ENCODE assay signal across 9 cellular contexts in genomic region chr17:7651959-7652658, GRCh38. TPM values are rescaled to one million over a fixed set of nuclear protein-coding genes. Genes with fewer than 3 reads are reported as not detected.
A peak's percentile ranks its signal among the peaks of the same experiment; 100 is the strongest.
DNase-seq lines count a peak whose midpoint lies in the region; ATAC-seq, FAIRE-seq and TF ChIP-seq lines count a peak whose summit lies in the region.
"Had no signal": no experiment of that assay in that cellular context is flagged by ENCODE, and none has a peak within 500 bp of the region (broad histone marks: within the 10 kb centered on the region; RNA-seq: fewer than 3 reads in every experiment).

No MANE protein-coding gene starts in this region.

- intact Hi-C loops in CD4-positive, alpha-beta memory T cell (cut with micrococcal nuclease), result no loop called here
- intact Hi-C loops in right cardiac atrium (cut with DNase I), result no loop called here
- intact Hi-C loops in psoas muscle (cut with DNase I), result no loop called here

- FAIRE-seq in small intestine (lab: Jason Lieb, UNC), result no peak

- WGBS in right cardiac atrium, result 16% methylated on average over 22 of the region's 22 CpGs
- 21 to 28% (median 26%) methylated on average over 19 to 22 of the region's 22 CpGs for WGBS in psoas muscle, 3 donors
- 12 to 25% (median 22%) methylated on average over 16 to 22 of the region's 22 CpGs for WGBS in small intestine, 3 donors

- peaks cover 10 to 16% (median 13%) of the 10 kb centered on the region in 4 donors for H3K4me1 Mint-ChIP-seq in CD4-positive, alpha-beta memory T cell

- no peak overlapping the region for H3K9ac ChIP-seq in NT2/D1 (ENCODE audit: insufficient read length, low read depth)

- DNase-seq in CD4-positive, alpha-beta memory T cell, result no peak
- no peak for DNase-seq in NT2/D1 (ENCODE audit: low read depth, low spot score)
- DNase-seq in right cardiac atrium, result no peak
- no peak for DNase-seq in psoas muscle
- DNase-seq in small intestine, result no peak
- DNase-seq in dedifferentiated amniotic fluid mesenchymal stem cell (ENCODE audit: extremely low spot score), result no peak
- no peak for DNase-seq in foreskin melanocyte
- no peak for DNase-seq in cortex of kidney (lab: John Stamatoyannopoulos, UW)
- DNase-seq: SHP77 treated with DMSO at 0.1 percent for 48 hours had no signal

- TF ChIP-seq CTCF in psoas muscle (IDR thresholded peaks at IDR 0.05), result no peak

- H3K4me1 ChIP-seq in CD4-positive, alpha-beta memory T cell (ENCODE audit: insufficient read depth, low read length), result peaks cover 20% of the 10 kb centered on the region
- H3K4me1 ChIP-seq in NT2/D1 (ENCODE audit: insufficient read depth, insufficient read length) (peaks cover 9% of the 10 kb centered on the region), right cardiac atrium (ENCODE audit: control insufficient read depth, insufficient read depth, low read length) (peaks cover 2% of the 10 kb centered on the region), psoas muscle (peaks cover 14% of the 10 kb centered on the region), small intestine (ENCODE audit: control insufficient read depth in 2 of 2, insufficient read depth in 1 of 2, low read depth in 1 of 2, low read length in 1 of 2) (no peaks in the 10 kb centered on the region)

- no peak overlapping the region for H3K27ac Mint-ChIP-seq in CD4-positive, alpha-beta memory T cell

- POLR2A ChIA-PET in CD4-positive, alpha-beta memory T cell (lab: Charles Lee; ENCODE audit: partially characterized antibody), result interaction anchor here (1.5 to 2.6 kb wide), 3 partner anchors 24 to 37 kb away, joined by 9 to 55 read pairs (median 11); partner anchors contain the start of genes FXR2, SAT2, TP53 and WRAP53

- H3K36me3 ChIP-seq in CD4-positive, alpha-beta memory T cell (ENCODE audit: insufficient read depth, low read length), result no peaks in the 10 kb centered on the region
- H3K36me3 ChIP-seq in NT2/D1 (ENCODE audit: insufficient read depth, insufficient read length, low read length) (no peaks in the 10 kb centered on the region), psoas muscle (ENCODE audit: insufficient read depth in 1 of 2, low read depth in 1 of 2) (no peaks in the 10 kb centered on the region), small intestine (ENCODE audit: control insufficient read depth in 2 of 2, insufficient read depth in 2 of 2, low read length in 2 of 2) (no peaks in the 10 kb centered on the region)

- no peak for ATAC-seq in right cardiac atrium
- no peak for ATAC-seq in psoas muscle

- peaks cover 13% of the 10 kb centered on the region for H3K27me3 ChIP-seq in CD4-positive, alpha-beta memory T cell (ENCODE audit: insufficient read depth, low read length)
- H3K27me3 ChIP-seq in NT2/D1 (ENCODE audit: insufficient read depth, insufficient read length) (peaks cover 22% of the 10 kb centered on the region), right cardiac atrium (ENCODE audit: control insufficient read depth, insufficient read depth) (no peaks in the 10 kb centered on the region), psoas muscle (ENCODE audit: insufficient read depth in 3 of 3, low read length in 2 of 3) (peaks cover 0 to 56% (median 10%) of the 10 kb centered on the region in 3 donors), small intestine (ENCODE audit: control insufficient read depth in 2 of 2, insufficient read depth in 2 of 2, low read length in 2 of 2) (peaks cover 0 to 7% of the 10 kb centered on the region in 2 donors)

- no peaks in the 10 kb centered on the region for H3K9me3 ChIP-seq in CD4-positive, alpha-beta memory T cell (ENCODE audit: control insufficient read depth in 1 of 2, low read length in 2 of 2)
- H3K9me3 ChIP-seq in NT2/D1 (ENCODE audit: insufficient read depth, low read length) (no peaks in the 10 kb centered on the region), right cardiac atrium (ENCODE audit: control insufficient read depth, low read length) (no peaks in the 10 kb centered on the region), psoas muscle (no peaks in the 10 kb centered on the region), small intestine (ENCODE audit: control insufficient read depth, low read depth) (no peaks in the 10 kb centered on the region)

- no peaks in the 10 kb centered on the region for H3K36me3 Mint-ChIP-seq in CD4-positive, alpha-beta memory T cell

- CTCF ChIA-PET in CD4-positive, alpha-beta memory T cell (lab: Charles Lee; ENCODE audit: partially characterized antibody), result interaction anchor here (0.7 to 2.5 kb wide), 5 partner anchors 21 to 67 kb away, joined by 3 to 6 read pairs (median 4); partner anchors contain the start of genes FXR2, TP53 and WRAP53

- no peak overlapping the region for H3K4me3 ChIP-seq in CD4-positive, alpha-beta memory T cell (ENCODE audit: low read length in 2 of 2)
- H3K4me3 ChIP-seq in NT2/D1 (ENCODE audit: insufficient read length, low read depth) (peak overlapping the region; percentile 59), right cardiac atrium (ENCODE audit: low read length) (peak overlapping the region; percentile 62), psoas muscle (peak overlapping the region; percentile 67), small intestine (ENCODE audit: low read depth in 1 of 2, low read length in 2 of 2) (no peak overlapping the region)

- no peak overlapping the region for H3K27ac ChIP-seq in CD4-positive, alpha-beta memory T cell (ENCODE audit: low read depth, low read length)
- no peak overlapping the region for H3K27ac ChIP-seq in right cardiac atrium (ENCODE audit: low read length)
- no peak overlapping the region for H3K27ac ChIP-seq in psoas muscle
- H3K27ac ChIP-seq in small intestine (ENCODE audit: low read depth in 1 of 2, low read length in 1 of 2), result no peak overlapping the region

- peaks cover 0 to 4% (median 0%) of the 10 kb centered on the region in 8 donors for H3K9me3 Mint-ChIP-seq in CD4-positive, alpha-beta memory T cell

- peak overlapping the region in 7 of 8 donors; percentile 42 to 73 (median 63) for H3K4me3 Mint-ChIP-seq in CD4-positive, alpha-beta memory T cell

- peaks cover 12 to 25% of the 10 kb centered on the region in 2 donors for H3K27me3 Mint-ChIP-seq in CD4-positive, alpha-beta memory T cell

RNA-seq across cellular contexts. Expression of gene ATP1B2, which starts 1.4 kb away (rescaled TPM):
- total RNA-seq in CD4-positive, alpha-beta memory T cell, result under 1 TPM; 0.22 to 0.52 TPM
- polyA plus RNA-seq in CD4-positive, alpha-beta memory T cell, result not detected
- total RNA-seq in right cardiac atrium, result 10 to 100 TPM in 1 of 4 donors, 1 to 10 TPM in 3; 3.1 to 10.2 (median 5.3) TPM
- polyA plus RNA-seq in right cardiac atrium, result 2.8 TPM
- total RNA-seq in psoas muscle, result 1 to 10 TPM in 2 of 4 donors, under 1 TPM in 2; 0.78 to 5.7 (median 1.3) TPM
- 1 to 10 TPM in 1 of 3 donors, under 1 TPM in 2; 0.36 to 1.0 (median 0.51) TPM for polyA plus RNA-seq in psoas muscle
- 1 to 10 TPM in 1 of 3 donors, not detected in 2; 1.1 TPM for polyA plus RNA-seq in small intestine

RNA-seq across cellular contexts. Expression of gene SHBG, which starts 22.2 kb away (rescaled TPM):
- total RNA-seq in CD4-positive, alpha-beta memory T cell, result not detected
- polyA plus RNA-seq in CD4-positive, alpha-beta memory T cell, result not detected
- total RNA-seq in right cardiac atrium (1 to 10 TPM in 1 of 4 donors, under 1 TPM in 2, not detected in 1; 0.71 to 1.2 (median 0.82) TPM), psoas muscle (1 to 10 TPM in 1 of 4 donors, under 1 TPM in 3; 0.19 to 1.6 (median 0.55) TPM)
- polyA plus RNA-seq in right cardiac atrium (0.57 TPM), psoas muscle (under 1 TPM; 0.26 to 0.53 (median 0.45) TPM), small intestine (10 to 100 TPM in 2 of 3 donors, 1 to 10 TPM in 1; 2.6 to 24.0 (median 17.2) TPM)

RNA-seq across cellular contexts. Expression of gene SAT2, which starts 24.5 kb away (rescaled TPM):
- total RNA-seq in CD4-positive, alpha-beta memory T cell, result 10 to 100 TPM; 65.8 to 76.9 TPM
- 10 to 100 TPM; 27.0 to 50.8 TPM for polyA plus RNA-seq in CD4-positive, alpha-beta memory T cell
- total RNA-seq in right cardiac atrium (100 to 1,000 TPM in 2 of 4 donors, 10 to 100 TPM in 2; 85.1 to 117 (median 93.7) TPM), psoas muscle (10 to 100 TPM; 60.7 to 70.4 (median 66.2) TPM)
- polyA plus RNA-seq in right cardiac atrium (141 TPM), psoas muscle (100 to 1,000 TPM; 105 to 112 (median 108) TPM), small intestine (1,000 to 10,000 TPM in 2 of 3 donors, 100 to 1,000 TPM in 1; 204 to 1,210 (median 1,029) TPM)

RNA-seq across cellular contexts. Expression of gene TP53, which starts 35.2 kb away (rescaled TPM):
- 10 to 100 TPM; 89.1 to 97.4 TPM for total RNA-seq in CD4-positive, alpha-beta memory T cell
- 10 to 100 TPM; 15.9 to 35.3 TPM for polyA plus RNA-seq in CD4-positive, alpha-beta memory T cell
- 10 to 100 TPM; 13.2 to 16.3 (median 14.2) TPM for total RNA-seq in right cardiac atrium
- 6.1 TPM for polyA plus RNA-seq in right cardiac atrium
- 10 to 100 TPM; 18.1 to 36.7 (median 19.4) TPM for total RNA-seq in psoas muscle
- 10 to 100 TPM in 2 of 3 donors, 1 to 10 TPM in 1; 7.4 to 15.7 (median 10.6) TPM for polyA plus RNA-seq in psoas muscle
- polyA plus RNA-seq in small intestine, result 10 to 100 TPM in 1 of 3 donors, 1 to 10 TPM in 2; 8.7 to 42.6 (median 10.0) TPM

RNA-seq across cellular contexts. Expression of gene WRAP53, which starts 36.2 kb away (rescaled TPM):
- 10 to 100 TPM; 11.9 to 12.5 TPM for total RNA-seq in CD4-positive, alpha-beta memory T cell
- polyA plus RNA-seq in CD4-positive, alpha-beta memory T cell, result 10 to 100 TPM in 1 of 2 donors, 1 to 10 TPM in 1; 9.8 to 13.1 TPM
- 1 to 10 TPM; 4.0 to 6.3 (median 4.9) TPM for total RNA-seq in right cardiac atrium
- polyA plus RNA-seq in right cardiac atrium, result 5.1 TPM
- 1 to 10 TPM; 4.5 to 6.6 (median 5.0) TPM for total RNA-seq in psoas muscle
- 10 to 100 TPM in 2 of 3 donors, 1 to 10 TPM in 1; 6.5 to 14.4 (median 11.2) TPM for polyA plus RNA-seq in psoas muscle
- 10 to 100 TPM; 10.8 to 17.7 (median 11.5) TPM for polyA plus RNA-seq in small intestine

Comparison
In these comparisons a context has a peak if more than half of its experiments do, and no peak if none do; other contexts are left out.
1. H3K4me3 ChIP-seq: peak in NT2/D1 (single experiment), right cardiac atrium (single experiment) and psoas muscle (single experiment); none in CD4-positive, alpha-beta memory T cell (0 of 2) and small intestine (0 of 2).